In genomic region chr20:61830241-61830930, GRCh38 we compare ENCODE assay signal across 26 cellular contexts.
"Had no signal": no experiment of that assay in that cellular context is flagged by ENCODE, and none has a peak within 500 bp of the region (broad histone marks: within the 10 kb centered on the region; RNA-seq: fewer than 3 reads in every experiment).

No MANE protein-coding gene starts in this region.

- H3K9ac ChIP-seq: parathyroid adenoma had no signal

- H3K27ac Mint-ChIP-seq: dendritic cell treated with granulocyte-macrophage colony-stimulating factor and Interleukin-4, amounts not matched to agents 40 ng/mL and 50 ng/mL, for 4 days; endodermal cell; memory B cell; natural killer cell; progenitor cell of endocrine pancreas; stimulated activated effector memory CD8-positive, alpha-beta T cell treated with anti-CD3 and anti-CD28 coated beads, Interleukin-12 subunit alpha, Interleukin-12 subunit beta, amount 100 ng/mL, for 72 hours had no signal

- H3K9me3 Mint-ChIP-seq: dendritic cell treated with granulocyte-macrophage colony-stimulating factor and Interleukin-4, amounts not matched to agents 40 ng/mL and 50 ng/mL, for 4 days; memory B cell; natural killer cell; stimulated activated effector memory CD8-positive, alpha-beta T cell treated with anti-CD3 and anti-CD28 coated beads, Interleukin-12 subunit alpha, Interleukin-12 subunit beta, amount 100 ng/mL, for 72 hours had no signal

- H3K4me2 ChIP-seq: smooth muscle cell had no signal

- H3K4me3 Mint-ChIP-seq: dendritic cell treated with granulocyte-macrophage colony-stimulating factor and Interleukin-4, amounts not matched to agents 40 ng/mL and 50 ng/mL, for 4 days; endodermal cell; memory B cell; natural killer cell; stimulated activated effector memory CD8-positive, alpha-beta T cell treated with anti-CD3 and anti-CD28 coated beads, Interleukin-12 subunit alpha, Interleukin-12 subunit beta, amount 100 ng/mL, for 72 hours had no signal

- H3K9me3 ChIP-seq: colonic mucosa, gastrocnemius medialis, neutrophil, thyroid gland had no signal

- H3K4me3 ChIP-seq: colonic mucosa, gastrocnemius medialis, heart right ventricle, lung, smooth muscle cell, stomach, thyroid gland had no signal

- H3K4me1 Mint-ChIP-seq: endodermal cell; memory B cell; natural killer cell; stimulated activated effector memory CD8-positive, alpha-beta T cell treated with anti-CD3 and anti-CD28 coated beads, Interleukin-12 subunit alpha, Interleukin-12 subunit beta, amount 100 ng/mL, for 72 hours had no signal

- H3K27me3 ChIP-seq: colonic mucosa, gastrocnemius medialis, thyroid gland had no signal

- H3K4me1 ChIP-seq: colonic mucosa, gastrocnemius medialis, heart right ventricle, parathyroid adenoma, stomach, thyroid gland had no signal

- DNase-seq: colonic mucosa; effector CD8-positive, alpha-beta T cell; endodermal cell; foreskin fibroblast; gastrocnemius medialis; heart right ventricle; hippocampal formation; islet precursor cell; natural killer cell; stimulated activated CD4-positive, alpha-beta T cell treated with anti-CD3 and anti-CD28 coated beads, Interleukin-2, amount 100 ng/mL, for 24 hours; stimulated activated CD4-positive, alpha-beta T cell treated with anti-CD3 and anti-CD28 coated beads, Interleukin-4, amount 100 ng/mL, for 24 hours; stimulated activated naive CD4-positive, alpha-beta T cell treated with Interleukin-2 at 50 U/mL for 16 hours; stomach; thyroid gland; trophoblast cell had no signal

- H3K36me3 Mint-ChIP-seq: memory B cell; natural killer cell; stimulated activated effector memory CD8-positive, alpha-beta T cell treated with anti-CD3 and anti-CD28 coated beads, Interleukin-12 subunit alpha, Interleukin-12 subunit beta, amount 100 ng/mL, for 72 hours had no signal

- H3K79me2 ChIP-seq: parathyroid adenoma had no signal

- H3K36me3 ChIP-seq: colonic mucosa, gastrocnemius medialis, heart right ventricle, neutrophil, stomach, thyroid gland had no signal

- H2AFZ ChIP-seq: parathyroid adenoma had no signal

- ATAC-seq: esophagus mucosa; gastrocnemius medialis; heart right ventricle; natural killer cell; sciatic nerve; stimulated activated effector memory CD8-positive, alpha-beta T cell treated with anti-CD3 and anti-CD28 coated beads, Interleukin-12 subunit alpha, Interleukin-12 subunit beta, amount 100 ng/mL, for 72 hours had no signal

- H3K27ac ChIP-seq: colonic mucosa, epithelial cell of prostate, gastrocnemius medialis, heart right ventricle, neutrophil, parathyroid adenoma, stomach, thyroid gland had no signal
